ENCODE assay signal across 12 cellular contexts in the genomic region with DNA sequence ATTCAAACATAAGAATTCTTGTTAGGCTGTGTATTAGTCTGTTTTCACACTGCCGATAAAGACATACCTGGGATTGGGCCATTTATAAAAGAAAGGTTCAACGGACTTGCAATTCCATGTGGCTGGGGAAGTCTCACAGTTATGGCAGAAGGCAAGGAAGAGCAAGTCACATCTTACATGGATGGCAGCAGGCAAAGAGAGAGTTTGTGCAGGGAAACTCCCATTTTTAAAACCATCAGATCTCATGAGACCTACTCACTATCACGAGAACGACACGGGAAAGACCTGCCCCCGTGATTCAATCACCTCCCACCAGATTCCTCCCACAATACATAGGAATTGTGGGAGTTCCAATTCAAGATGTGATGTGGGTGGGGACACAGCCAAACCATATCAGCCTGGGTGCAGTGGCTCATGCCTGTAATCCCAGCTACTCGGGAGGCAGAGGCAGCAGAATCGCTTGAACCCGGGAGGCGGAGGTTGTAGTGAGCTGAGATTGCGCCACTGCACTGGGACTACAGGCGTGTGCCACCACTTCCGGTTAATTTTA. TPM values are rescaled to one million over a fixed set of nuclear protein-coding genes. Genes with fewer than 3 reads are reported as not detected.
"Had no signal": no experiment of that assay in that cellular context is flagged by ENCODE, and none has a peak within 500 bp of the region (broad histone marks: within the 10 kb centered on the region; RNA-seq: fewer than 3 reads in every experiment).

No MANE protein-coding gene starts in this region.

RNA-seq across cellular contexts. Expression of a gene that starts 42.8 kb away (rescaled TPM):
- total RNA-seq: activated B cell treated with CpG ODN at 0.5 μM for 24 hours; activated CD4-positive, alpha-beta T cell treated with anti-CD3 and anti-CD28 coated beads, Interleukin-2, amount 10 ng/mL, durations not matched to agents 24 days and 14 days; activated CD8-positive, alpha-beta memory T cell treated with anti-CD3 and anti-CD28 coated beads for 36 hours; activated CD8-positive, alpha-beta T cell treated with anti-CD3 and anti-CD28 coated beads for 36 hours; activated naive CD4-positive, alpha-beta T cell treated with anti-CD3 and anti-CD28 coated beads for 36 hours; activated naive CD4-positive, alpha-beta T cell treated with anti-CD3 and anti-CD28 coated beads, Interleukin-2, amount 50 U/mL, for 72 hours; activated naive CD8-positive, alpha-beta T cell treated with anti-CD3 and anti-CD28 coated beads for 36 hours; activated T-cell treated with anti-CD3 and anti-CD28 coated beads, Interleukin-2, amount 50 U/mL, for 72 hours; activated T-helper 1 cell treated with anti-CD3 and anti-CD28 coated beads, Interleukin-12 subunit alpha, Interleukin-12 subunit beta, Interleukin-2, Interleukin-4 antibody, amounts not matched to agents 30 ng/mL and 10 ng/mL and 1 ng/mL, durations not matched to agents 14 hours and 24 hours and 36 hours; activated T-helper 17 cell treated with anti-CD3 and anti-CD28 coated beads, Interleukin-2, amount 50 U/mL, for 72 hours; T-helper 1 cell treated with Interleukin-12 subunit alpha and Interleukin-12 subunit beta and Interleukin-4 antibody, amounts not matched to agents 30 ng/mL and 1 ng/mL, for 36 hours; T-helper 2 cell treated with Interferon-gamma antibody and Interleukin-4, amounts not matched to agents 100 ng/mL and 5 ng/mL, for 36 hours had no signal
